Comparison of ENCODE assay signal across 8 cellular contexts in genomic region chr20:38126146-38126912, GRCh38. TPM values are rescaled to one million over a fixed set of nuclear protein-coding genes. Genes with fewer than 3 reads are reported as not detected.
DNase-seq lines count a peak whose midpoint lies in the region; ATAC-seq and TF ChIP-seq lines count a peak whose summit lies in the region.

No MANE protein-coding gene starts in this region.

- peak; percentile 27 for DNase-seq in endodermal cell
- DNase-seq in lung microvascular endothelial cell (ENCODE audit: low read depth in 2 of 2) = peak; percentile 27 to 37
- peak; percentile 28 to 71 for DNase-seq in tibial artery
- no peak for DNase-seq in cortex of kidney (lab: John Stamatoyannopoulos, UW)
- no peak for DNase-seq in activated naive CD4-positive, alpha-beta T cell (lab: John Stamatoyannopoulos, UW)

- peaks cover 6% of the 10 kb centered on the region for H3K4me1 Mint-ChIP-seq in endodermal cell

- no peak overlapping the region for H3K4me3 Mint-ChIP-seq in endodermal cell

- H3K9me3 ChIP-seq in endodermal cell (ENCODE audit: control insufficient read depth, low read length) (no peaks in the 10 kb centered on the region), tibial artery (no peaks in the 10 kb centered on the region)

- TF ChIP-seq CTCF in endodermal cell (conservative IDR thresholded peaks at IDR 0.05) (no peak), tibial artery (IDR thresholded peaks at IDR 0.05) (no peak)

- H3K27me3 Mint-ChIP-seq in endodermal cell (ENCODE audit: insufficient read depth) = no peaks in the 10 kb centered on the region

- H3K27me3 ChIP-seq in endodermal cell (ENCODE audit: control insufficient read depth, insufficient read depth, low read length, poor library complexity, severe bottlenecking) (no peaks in the 10 kb centered on the region), tibial artery (no peaks in the 10 kb centered on the region)

- H3K4me1 ChIP-seq in endodermal cell (ENCODE audit: control insufficient read depth, insufficient read depth, low read length) = no peaks in the 10 kb centered on the region
- peaks cover 9 to 44% (median 33%) of the 10 kb centered on the region in 4 donors for H3K4me1 ChIP-seq in tibial artery

- H3K36me3 ChIP-seq in endodermal cell (ENCODE audit: control insufficient read depth, insufficient read depth, low read length) (no peaks in the 10 kb centered on the region), tibial artery (peaks cover 19 to 27% (median 23%) of the 10 kb centered on the region in 3 donors)

- H3K9ac ChIP-seq in endodermal cell (ENCODE audit: extremely low read depth, low read length, poor library complexity, severe bottlenecking) = no peak overlapping the region

- H3K27ac ChIP-seq in endodermal cell (ENCODE audit: low read depth, low read length) (no peak overlapping the region), tibial artery (peak overlapping the region; percentile 82 to 84)

- ATAC-seq in GM21390 (IDR thresholded peaks at IDR 0.05; ENCODE audit: unreplicated experiment) (no peak), GM18517 (IDR thresholded peaks at IDR 0.05; ENCODE audit: unreplicated experiment) (no peak)

- WGBS in endodermal cell (ENCODE audit: insufficient coverage in 1 of 2, insufficient read length in 1 of 2), 2 experiments = 90 to 92% methylated on average over 4 to 7 of the region's 7 CpGs

- H3K9me3 Mint-ChIP-seq in endodermal cell = no peaks in the 10 kb centered on the region

- intact Hi-C loops in tibial artery (cut with DNase I; ENCODE audit: low total_unique reads) = no loop called here

- H3K4me3 ChIP-seq in endodermal cell (ENCODE audit: low read length) (no peak overlapping the region), tibial artery (no peak overlapping the region)

- H3K27ac Mint-ChIP-seq in endodermal cell = no peak overlapping the region

- H3K36me3 Mint-ChIP-seq in endodermal cell (ENCODE audit: low read depth) = no peaks in the 10 kb centered on the region

TF ChIP-seq in PFSK-1, 5 proteins besides CTCF, POLR2A, EP300 and RAD21:
- TF ChIP-seq POLR2AphosphoS5 (IDR thresholded peaks at IDR 0.05; ENCODE audit: low read depth, low read length) (0 out of 2 replicates have a peak, but pooled peaks have one; percentile 42), SIN3A (IDR thresholded peaks at IDR 0.05; ENCODE audit: borderline replicate concordance, insufficient read depth, low read length) (no peak), TAF1 (IDR thresholded peaks at IDR 0.05; ENCODE audit: borderline replicate concordance, insufficient read depth, low read length) (no peak), REST (IDR thresholded peaks at IDR 0.05; ENCODE audit: insufficient read depth in 1 of 2, low read depth in 2 of 2, low read length in 2 of 2) (0 out of 4 replicates have a peak, but pooled peaks of 1 of the 2 experiments have one; percentile 12), FOXP2 (optimal IDR thresholded peaks at IDR 0.05; ENCODE audit: borderline replicate concordance, extremely low read depth, extremely low read length, insufficient read depth) (peak; percentile 47)

RNA-seq across cellular contexts. Expression of gene TGM2, which starts 38.7 kb away (rescaled TPM):
- polyA plus RNA-seq in PFSK-1 (2012; ENCODE audit: insufficient read length, low read depth) = 0.72 TPM
- total RNA-seq in endodermal cell (under 1 TPM; 0.27 to 0.37 TPM), lung microvascular endothelial cell (273 and 343 TPM in 2 replicates)
- 3.4 TPM for polyA plus RNA-seq in endodermal cell (2013, experiment 1 of 2)
- polyA plus RNA-seq in endodermal cell (2013, experiment 2 of 2) = 2.1 TPM

Comparison
In these comparisons a context has a peak if more than half of its experiments do, and no peak if none do; other contexts are left out.
1. DNase-seq: peak in endodermal cell (single experiment), lung microvascular endothelial cell (2 of 2) and tibial artery (2 of 2); none in cortex of kidney (single experiment) and activated naive CD4-positive, alpha-beta T cell (0 of 4).
2. RNA of gene TGM2, which starts 38.7 kb away (total RNA-seq): 273 to 343 TPM in lung microvascular endothelial cell; 0.27 to 0.37 TPM in endodermal cell; every median in the first group is over 100 times any median in the second.